Comparison of ENCODE assay signal across 11 cellular contexts in the genomic region with DNA sequence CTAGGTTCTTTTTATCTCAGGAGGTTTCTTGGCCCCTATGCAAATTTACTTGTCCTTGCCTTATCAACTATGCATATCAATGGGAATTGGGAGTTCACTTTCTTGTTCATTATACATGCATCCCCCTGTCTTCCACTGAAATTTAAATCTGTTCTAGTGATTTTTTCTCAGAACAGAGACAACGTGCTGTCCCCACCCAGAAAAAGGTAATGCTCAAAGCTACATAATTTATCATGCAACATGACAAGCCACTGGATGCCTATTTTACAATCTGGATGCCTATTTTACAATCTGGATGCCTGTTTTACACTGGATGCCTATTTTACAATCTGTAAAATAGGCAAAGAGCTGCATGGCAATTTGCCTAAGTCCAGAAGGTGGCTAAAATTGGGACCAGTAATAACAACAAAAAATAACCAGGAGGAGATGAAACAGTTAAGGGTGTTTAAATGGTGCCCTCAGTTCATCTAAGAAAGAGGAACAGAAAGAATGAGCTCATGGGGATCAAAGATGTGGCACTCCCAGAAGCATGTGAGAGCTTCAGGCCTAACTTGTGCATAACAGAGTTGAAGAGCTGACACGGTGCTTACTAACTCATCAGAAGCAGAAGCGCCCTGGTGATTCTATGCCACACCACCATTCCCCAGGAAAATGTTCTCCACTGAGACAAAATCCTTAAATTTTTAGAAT.
DNase-seq lines count a peak whose midpoint lies in the region; ATAC-seq and TF ChIP-seq lines count a peak whose summit lies in the region.
"Had no signal": no experiment of that assay in that cellular context is flagged by ENCODE, and none has a peak within 500 bp of the region (broad histone marks: within the 10 kb centered on the region; RNA-seq: fewer than 3 reads in every experiment).

No MANE protein-coding gene starts in this region.

- intact Hi-C loops in heart right ventricle (cut with DNase I) (no loop called here), upper lobe of right lung (cut with DNase I) (no loop called here)

- H2AFZ ChIP-seq in MM.1S (ENCODE audit: low read length) = no peak overlapping the region

- ATAC-seq in heart right ventricle (peak in 5 of 8 donors; percentile 59 to 77 (median 64)), HG02763 (IDR thresholded peaks at IDR 0.05; ENCODE audit: unreplicated experiment) (peak; percentile 100), upper lobe of right lung (peak; percentile 92)
- ATAC-seq: HCT116 had no signal

- TF ChIP-seq CTCF in heart right ventricle (IDR thresholded peaks at IDR 0.05) (no peak), right atrium auricular region (IDR thresholded peaks at IDR 0.05) (no peak), MM.1S (IDR thresholded peaks at IDR 0.05; ENCODE audit: low read length) (no peak), upper lobe of right lung (IDR thresholded peaks at IDR 0.05) (no peak)

- H3K9me3 ChIP-seq in heart right ventricle (no peaks in the 10 kb centered on the region), right atrium auricular region (no peaks in the 10 kb centered on the region), MM.1S (replicated peaks; ENCODE audit: insufficient read depth, low read length) (no peaks in the 10 kb centered on the region), upper lobe of right lung (no peaks in the 10 kb centered on the region)

- H3K9ac ChIP-seq in MM.1S (ENCODE audit: low read length) = peak overlapping the region; percentile 17; the same call in 1 of the 2 replicates

- no peaks in the 10 kb centered on the region for H4K20me1 ChIP-seq in MM.1S (ENCODE audit: insufficient read depth, low read length)

- H3K4me3 ChIP-seq in heart right ventricle (no peak overlapping the region), right atrium auricular region (no peak overlapping the region), MM.1S (ENCODE audit: low read length) (no peak overlapping the region; the same call in 1 of the 2 replicates), upper lobe of right lung (no peak overlapping the region)

- H3K4me1 ChIP-seq in heart right ventricle = peaks cover 0 to 16% (median 9%) of the 10 kb centered on the region in 9 donors
- H3K4me1 ChIP-seq in right atrium auricular region = peaks cover 0 to 10% of the 10 kb centered on the region in 2 donors
- peaks cover 26% of the 10 kb centered on the region for H3K4me1 ChIP-seq in MM.1S (ENCODE audit: low read length)
- H3K4me1 ChIP-seq in upper lobe of right lung = peaks cover 8% of the 10 kb centered on the region

- no peak overlapping the region for H3K27ac ChIP-seq in heart right ventricle
- H3K27ac ChIP-seq in right atrium auricular region = no peak overlapping the region
- H3K27ac ChIP-seq in MM.1S (ENCODE audit: low read length) = peak overlapping the region; percentile 58; the same call in 1 of the 2 replicates
- H3K27ac ChIP-seq in upper lobe of right lung = no peak overlapping the region

- peak overlapping the region; percentile 51 for H3K4me2 ChIP-seq in MM.1S (ENCODE audit: low read depth, low read length)

- H3K79me2 ChIP-seq in MM.1S (ENCODE audit: low read length) = no peaks in the 10 kb centered on the region

- DNase-seq in heart right ventricle (no peak), right atrium auricular region (ENCODE audit: low spot score) (no peak), MM.1S (peak; percentile 72), upper lobe of right lung (no peak), NCI-H1930 (lab: John Stamatoyannopoulos, UW) (no peak), superior temporal gyrus (ENCODE audit: extremely low spot score) (no peak), hippocampal formation (lab: John Stamatoyannopoulos, UW) (no peak)
- DNase-seq: NCI-H2227 treated with DMSO at 0.1 percent for 48 hours; stimulated activated naive CD4-positive, alpha-beta T cell had no signal

- no peaks in the 10 kb centered on the region for H3F3A ChIP-seq in MM.1S (ENCODE audit: insufficient read depth, low read length)

- H3K9me2 ChIP-seq in MM.1S (replicated peaks; ENCODE audit: insufficient read depth, low read length) = no peaks in the 10 kb centered on the region

- H3K36me3 ChIP-seq in heart right ventricle = no peaks in the 10 kb centered on the region
- H3K36me3 ChIP-seq in right atrium auricular region = no peaks in the 10 kb centered on the region
- H3K36me3 ChIP-seq in MM.1S (replicated peaks; ENCODE audit: insufficient read depth, low read length) = no peaks in the 10 kb centered on the region
- no peaks in the 10 kb centered on the region for H3K36me3 ChIP-seq in upper lobe of right lung

- WGBS in heart right ventricle, 2 donors = 72 to 79% methylated on average over 3 of the region's 3 CpGs

- H3K27me3 ChIP-seq in heart right ventricle (no peaks in the 10 kb centered on the region), right atrium auricular region (no peaks in the 10 kb centered on the region), MM.1S (replicated peaks; ENCODE audit: insufficient read depth, low read length) (no peaks in the 10 kb centered on the region), upper lobe of right lung (no peaks in the 10 kb centered on the region)
